Comparison of ENCODE assay signal across 1 cellular context in the genomic region with DNA sequence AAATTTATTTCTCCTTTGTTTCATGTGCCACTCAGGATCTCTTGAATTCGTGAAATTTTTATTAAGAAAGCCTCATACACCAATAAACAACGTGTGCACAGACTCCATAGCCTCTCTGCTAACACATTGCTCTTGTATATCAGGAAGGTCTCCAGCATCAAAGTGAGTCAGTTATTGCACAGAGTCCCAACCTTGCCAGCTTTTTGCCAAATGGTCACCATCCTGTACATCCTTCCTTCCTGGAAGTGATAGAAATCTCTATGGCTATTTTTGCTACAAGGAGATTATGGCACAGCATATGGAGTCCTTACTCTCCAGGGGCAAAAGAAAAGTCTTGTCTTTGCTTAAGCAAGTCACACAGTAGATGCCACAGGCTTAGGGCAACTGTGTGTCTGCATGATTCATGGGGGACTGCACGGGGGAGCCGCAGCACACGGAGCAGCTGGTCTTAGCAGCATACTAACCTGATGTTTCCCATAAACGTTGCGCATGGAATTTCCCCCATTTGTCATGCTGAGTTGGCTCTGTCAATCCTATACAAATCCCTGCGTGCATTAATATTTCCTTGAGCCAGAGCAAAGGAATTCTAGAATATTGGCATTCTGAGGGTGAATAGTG.
TF ChIP-seq lines count a peak whose summit lies in the region.

No MANE protein-coding gene starts in this region.

TF ChIP-seq in IMR-90, 13 proteins besides CTCF, POLR2A, EP300 and RAD21 (continued from another document):
- TF ChIP-seq BHLHE40 (IDR thresholded peaks at IDR 0.05; ENCODE audit: low read depth, low read length) (peak; percentile 72), CEBPB (IDR thresholded peaks at IDR 0.05; ENCODE audit: low read depth, low read length) (peak; percentile 65), SMC3 (IDR thresholded peaks at IDR 0.05; ENCODE audit: low read depth, low read length) (peak; percentile 19; the same call in 1 of the 2 replicates)
TF ChIP-seq in IMR-90: peak in this region for 5.
